Comparison of ENCODE assay signal across 12 cellular contexts in genomic region chr2:35454966-35455638, GRCh38.
DNase-seq lines count a peak whose midpoint lies in the region; ATAC-seq, FAIRE-seq and TF ChIP-seq lines count a peak whose summit lies in the region.
"Had no signal": no experiment of that assay in that cellular context is flagged by ENCODE, and none has a peak within 500 bp of the region (broad histone marks: within the 10 kb centered on the region; RNA-seq: fewer than 3 reads in every experiment).

No MANE protein-coding gene starts in this region.

- H3K4me3 ChIP-seq in RWPE2 (ENCODE audit: severe bottlenecking) (no peak overlapping the region), epithelial cell of proximal tubule (ENCODE audit: low read depth, low read length) (no peak overlapping the region)

- H3K23me2 ChIP-seq in H9 (ENCODE audit: insufficient read length, low read depth, low read length, poor library complexity, severe bottlenecking): no peaks in the 10 kb centered on the region

- H3K56ac ChIP-seq in H9 (ENCODE audit: insufficient read length, low read depth, low read length): no peak overlapping the region

- H2AFZ ChIP-seq in H9 (ENCODE audit: low read length): no peak overlapping the region

- peak overlapping the region in 1 of 3 experiments; percentile 22; a peak in 1 of 7 replicates for H3K27ac Mint-ChIP-seq in H9

- no peaks in the 10 kb centered on the region for H3K79me2 ChIP-seq in H9 (ENCODE audit: insufficient read depth, low read length)

- H3K4me1 ChIP-seq in H9 (ENCODE audit: insufficient read depth, low read length) (no peaks in the 10 kb centered on the region), RWPE2 (ENCODE audit: insufficient read depth, poor library complexity, severe bottlenecking) (no peaks in the 10 kb centered on the region)

- peaks cover 0 to 2% (median 0%) of the 10 kb centered on the region in 3 experiments; a peak in 2 of 7 replicates for H3K36me3 Mint-ChIP-seq in H9 (ENCODE audit: insufficient read depth in 1 of 3, low read depth in 3 of 3)

- H3K14ac ChIP-seq in H9 (ENCODE audit: insufficient read depth, low read length): no peak overlapping the region

- no peaks in the 10 kb centered on the region for H3K36me3 ChIP-seq in RWPE2 (ENCODE audit: low read depth)

- no peak for FAIRE-seq in GM12891 (lab: Jason Lieb, UNC)

- H3K23ac ChIP-seq in H9 (ENCODE audit: insufficient read length, low read depth, low read length): no peak overlapping the region

- H4K20me1 ChIP-seq in H9 (ENCODE audit: control insufficient read depth, insufficient read depth, insufficient read length): no peaks in the 10 kb centered on the region

- H3K4ac ChIP-seq in H9 (ENCODE audit: low read depth, low read length): no peak overlapping the region

- H2AK5ac ChIP-seq in H9 (ENCODE audit: insufficient read length, low read length): no peak overlapping the region

- H4K91ac ChIP-seq in H9 (ENCODE audit: insufficient read length, low read depth, low read length): no peak overlapping the region

- H4K8ac ChIP-seq in H9 (replicated peaks; ENCODE audit: insufficient read length, low read depth, low read length): no peak overlapping the region

- no peak overlapping the region for H2BK120ac ChIP-seq in H9 (ENCODE audit: low read depth, low read length, poor library complexity, severe bottlenecking)

- H3K27ac ChIP-seq in H9 (ENCODE audit: insufficient read length, low read depth, low read length) (no peak overlapping the region), RWPE2 (ENCODE audit: poor library complexity, severe bottlenecking) (no peak overlapping the region)

- H3K4me2 ChIP-seq in H9 (ENCODE audit: insufficient read depth, insufficient read length, low read length): no peak overlapping the region

- H2BK5ac ChIP-seq in H9 (ENCODE audit: insufficient read length, low read length): no peak overlapping the region

- TF ChIP-seq POLR2A in GM12891 (IDR thresholded peaks at IDR 0.05; ENCODE audit: low read depth, low read length): no peak

- no peak overlapping the region for H2BK15ac ChIP-seq in H9 (ENCODE audit: low read depth, low read length)

- peak; percentile 95 for DNase-seq in A172 (ENCODE audit: low spot score)
- DNase-seq in H9: peak; percentile 71
- DNase-seq in RWPE2 (ENCODE audit: low spot score): no peak
- DNase-seq in epithelial cell of proximal tubule (ENCODE audit: low read depth): peak; percentile 9
- DNase-seq in GM12891 (ENCODE audit: insufficient read length, low spot score): no peak
- DNase-seq in stimulated activated CD8-positive, alpha-beta memory T cell treated with anti-CD3 and anti-CD28 coated beads, Interleukin-4, amount 100 ng/mL, for 48 hours: no peak
- DNase-seq in NCI-H345 (lab: John Stamatoyannopoulos, UW): no peak
- DNase-seq: activated T-cell treated with anti-CD3 and anti-CD28 coated beads, Interleukin-2, amount 50 U/mL, for 4 hours; IMR-90; NCI-H510A treated with DMSO at 0.1 percent for 48 hours; stimulated activated naive CD4-positive, alpha-beta T cell had no signal

- no peak overlapping the region for H3T11ph ChIP-seq in H9 (ENCODE audit: low read length)

- no peaks in the 10 kb centered on the region for H3K79me1 ChIP-seq in H9 (ENCODE audit: insufficient read depth, low read depth, low read length, poor library complexity, severe bottlenecking)

- H3K27me3 ChIP-seq in H9 (ENCODE audit: insufficient read depth, low read length) (no peaks in the 10 kb centered on the region), RWPE2 (ENCODE audit: insufficient read depth, poor library complexity, severe bottlenecking) (no peaks in the 10 kb centered on the region)

- H3K9me3 Mint-ChIP-seq in H9: no peaks in the 10 kb centered on the region
- H3K9me3 Mint-ChIP-seq: activated T-cell treated with anti-CD3 and anti-CD28 coated beads, Interleukin-2, amount 50 U/mL, for 4 hours had no signal

- no peak overlapping the region for H2BK12ac ChIP-seq in H9 (ENCODE audit: insufficient read length, low read depth, low read length)

- TF ChIP-seq CTCF in H9 (conservative IDR thresholded peaks at IDR 0.05) (peak; percentile 54; the same call in 2 of the 3 replicates), RWPE2 (IDR thresholded peaks at IDR 0.05; ENCODE audit: poor library complexity, severe bottlenecking) (peak; percentile 10), epithelial cell of proximal tubule (conservative IDR thresholded peaks at IDR 0.05; ENCODE audit: low read depth, low read length) (peak; percentile 34)

- H3K27me3 Mint-ChIP-seq in H9 (ENCODE audit: low read depth): no peaks in the 10 kb centered on the region

- WGBS in H9 (ENCODE audit: extremely low coverage, insufficient read length, low lambda C conversion rate): no CpG with 5 or more reads among the region's 3 CpGs

- H2BK20ac ChIP-seq in H9 (ENCODE audit: low read depth, low read length, poor library complexity, severe bottlenecking): no peak overlapping the region

- H3K18ac ChIP-seq in H9 (ENCODE audit: insufficient read length, low read depth, low read length): no peak overlapping the region

- H3K9me3 ChIP-seq in H9 (ENCODE audit: control insufficient read depth, low read depth, low read length) (no peaks in the 10 kb centered on the region), RWPE2 (ENCODE audit: severe bottlenecking) (no peaks in the 10 kb centered on the region)

- no peak overlapping the region for H4K5ac ChIP-seq in H9 (ENCODE audit: insufficient read length, low read depth, low read length)

- no peak overlapping the region for H3K4me3 Mint-ChIP-seq in H9
- H3K4me3 Mint-ChIP-seq: activated T-cell treated with anti-CD3 and anti-CD28 coated beads, Interleukin-2, amount 50 U/mL, for 4 hours had no signal

- ATAC-seq in RWPE2 (ENCODE audit: low read depth) (peak; percentile 60; the same call in 2 of the 3 replicates), HG02763 (IDR thresholded peaks at IDR 0.05; ENCODE audit: unreplicated experiment) (no peak)

- H3K4me1 Mint-ChIP-seq in H9: peaks cover 7 to 18% of the 10 kb centered on the region in 2 experiments

- H3K9ac ChIP-seq in H9 (ENCODE audit: extremely low read depth, insufficient read length, low read length): no peak overlapping the region

TF ChIP-seq in GM12891, 5 proteins besides CTCF, POLR2A, EP300 and RAD21:
- TF ChIP-seq POLR2AphosphoS5 (IDR thresholded peaks at IDR 0.05; ENCODE audit: low read depth, low read length): no peak
- TF ChIP-seq TAF1 (IDR thresholded peaks at IDR 0.05; ENCODE audit: low read depth, low read length): no peak
- TF ChIP-seq SPI1 (IDR thresholded peaks at IDR 0.05; ENCODE audit: low read depth, low read length): no peak
- TF ChIP-seq PAX5 (IDR thresholded peaks at IDR 0.05; ENCODE audit: insufficient read depth, low read length, severe bottlenecking): no peak
- no peak for TF ChIP-seq POU2F2 (IDR thresholded peaks at IDR 0.05; ENCODE audit: low read depth, low read length)
TF ChIP-seq in GM12891: peak in this region for 0.

Comparison
In these comparisons a context has a peak if more than half of its experiments do, and no peak if none do; other contexts are left out.
1. DNase-seq: peak in A172 (single experiment), H9 (single experiment) and epithelial cell of proximal tubule (single experiment); none in RWPE2 (single experiment), GM12891 (single experiment), stimulated activated CD8-positive, alpha-beta memory T cell treated with anti-CD3 and anti-CD28 coated beads, Interleukin-4, amount 100 ng/mL, for 48 hours (single experiment) and NCI-H345 (single experiment).
2. Peak in every context shown above with its lines, with median percentiles within 50 percentile points of each other: CTCF ChIP-seq.